13 cellular contexts compared by ENCODE assay signal in genomic region chr13:49371943-49372636, GRCh38.
DNase-seq lines count a peak whose midpoint lies in the region; ATAC-seq, FAIRE-seq and TF ChIP-seq lines count a peak whose summit lies in the region.
"Had no signal": no experiment of that assay in that cellular context is flagged by ENCODE, and none has a peak within 500 bp of the region (broad histone marks: within the 10 kb centered on the region; RNA-seq: fewer than 3 reads in every experiment).

No MANE protein-coding gene starts in this region.

- FAIRE-seq in urothelium cell line (lab: Jason Lieb, UNC) = no peak

- no peaks in the 10 kb centered on the region for H3K9me3 Mint-ChIP-seq in activated T-cell treated with anti-CD3 and anti-CD28 coated beads, Interleukin-2, amount 50 U/mL, for 4 hours
- no peaks in the 10 kb centered on the region for H3K9me3 Mint-ChIP-seq in endothelial cell (ENCODE audit: unreplicated experiment)
- H3K9me3 Mint-ChIP-seq in activated naive CD8-positive, alpha-beta T cell treated with anti-CD3 and anti-CD28 coated beads for 36 hours = no peaks in the 10 kb centered on the region

- H3K27me3 Mint-ChIP-seq in activated T-cell treated with anti-CD3 and anti-CD28 coated beads, Interleukin-2, amount 50 U/mL, for 4 hours (ENCODE audit: low read depth) = peaks cover 5% of the 10 kb centered on the region
- no peaks in the 10 kb centered on the region for H3K27me3 Mint-ChIP-seq in endothelial cell (ENCODE audit: unreplicated experiment)
- H3K27me3 Mint-ChIP-seq in activated naive CD8-positive, alpha-beta T cell treated with anti-CD3 and anti-CD28 coated beads for 36 hours = peaks cover 21% of the 10 kb centered on the region

- no peak for ATAC-seq in activated T-cell treated with anti-CD3 and anti-CD28 coated beads, Interleukin-2, amount 50 U/mL, for 4 hours
- peak; percentile 77 for ATAC-seq in left colon
- ATAC-seq in HG03159 (IDR thresholded peaks at IDR 0.05; ENCODE audit: unreplicated experiment) = no peak
- ATAC-seq: gastrocnemius medialis, Right ventricle myocardium inferior had no signal

- no peak overlapping the region for H3K27ac Mint-ChIP-seq in endothelial cell (ENCODE audit: unreplicated experiment)
- H3K27ac Mint-ChIP-seq in activated naive CD8-positive, alpha-beta T cell treated with anti-CD3 and anti-CD28 coated beads for 36 hours = no peak overlapping the region

- TF ChIP-seq CTCF in endothelial cell (IDR thresholded peaks at IDR 0.05; ENCODE audit: unreplicated experiment) = no peak

- peaks cover 2% of the 10 kb centered on the region for H3K36me3 Mint-ChIP-seq in activated T-cell treated with anti-CD3 and anti-CD28 coated beads, Interleukin-2, amount 50 U/mL, for 4 hours (ENCODE audit: insufficient read depth)
- H3K36me3 Mint-ChIP-seq in endothelial cell (ENCODE audit: low read depth, unreplicated experiment) = no peaks in the 10 kb centered on the region
- H3K36me3 Mint-ChIP-seq in activated naive CD8-positive, alpha-beta T cell treated with anti-CD3 and anti-CD28 coated beads for 36 hours = no peaks in the 10 kb centered on the region

- DNase-seq in activated T-cell treated with anti-CD3 and anti-CD28 coated beads, Interleukin-2, amount 50 U/mL, for 4 hours = no peak
- DNase-seq in activated T-cell treated with anti-CD3 and anti-CD28 coated beads, Interleukin-2, amount 50 U/mL, for 1 hour = no peak
- DNase-seq in SW480 (ENCODE audit: low spot score) (peak; percentile 99), left colon (no peak), urothelium cell line (ENCODE audit: low spot score) (peak; percentile 10), endothelial cell (ENCODE audit: low spot score) (no peak)
- DNase-seq in activated naive CD8-positive, alpha-beta T cell treated with anti-CD3 and anti-CD28 coated beads for 36 hours = no peak
- DNase-seq: activated CD4-positive, alpha-beta T cell treated with anti-CD3 and anti-CD28 coated beads for 1 hour; activated effector memory CD4-positive, alpha-beta T cell treated with Interleukin-2 at 50 U/mL for 16 hours; gastrocnemius medialis; NCI-H1930 had no signal

- intact Hi-C loops in left colon (cut with DNase I, micrococcal nuclease) = no loop called here

- H3K4me3 Mint-ChIP-seq in activated T-cell treated with anti-CD3 and anti-CD28 coated beads, Interleukin-2, amount 50 U/mL, for 4 hours = peak overlapping the region; percentile 41
- H3K4me3 Mint-ChIP-seq in endothelial cell (ENCODE audit: unreplicated experiment) = no peak overlapping the region
- H3K4me3 Mint-ChIP-seq in activated naive CD8-positive, alpha-beta T cell treated with anti-CD3 and anti-CD28 coated beads for 36 hours = no peak overlapping the region

- H3K4me1 Mint-ChIP-seq in activated T-cell treated with anti-CD3 and anti-CD28 coated beads, Interleukin-2, amount 50 U/mL, for 4 hours (ENCODE audit: low read depth) = peaks cover 29% of the 10 kb centered on the region
- H3K4me1 Mint-ChIP-seq in endothelial cell (ENCODE audit: unreplicated experiment) = peaks cover 2% of the 10 kb centered on the region
- H3K4me1 Mint-ChIP-seq in activated naive CD8-positive, alpha-beta T cell treated with anti-CD3 and anti-CD28 coated beads for 36 hours = peaks cover 15% of the 10 kb centered on the region

Comparison
In these comparisons a context has a peak if more than half of its experiments do, and no peak if none do; other contexts are left out.
1. DNase-seq: peak in SW480 (single experiment) and urothelium cell line (single experiment); none in activated T-cell treated with anti-CD3 and anti-CD28 coated beads, Interleukin-2, amount 50 U/mL, for 4 hours (single experiment), activated T-cell treated with anti-CD3 and anti-CD28 coated beads, Interleukin-2, amount 50 U/mL, for 1 hour (single experiment), left colon (0 of 2), endothelial cell (single experiment) and activated naive CD8-positive, alpha-beta T cell treated with anti-CD3 and anti-CD28 coated beads for 36 hours (single experiment).